ENCODE assay signal across 8 cellular contexts in genomic region chr17:81735181-81736102, GRCh38. TPM values are rescaled to one million over a fixed set of nuclear protein-coding genes. Genes with fewer than 3 reads are reported as not detected.
DNase-seq lines count a peak whose midpoint lies in the region; ATAC-seq and TF ChIP-seq lines count a peak whose summit lies in the region.

No MANE protein-coding gene starts in this region.

- H3K4me1 ChIP-seq in left ventricle myocardium inferior = peaks cover 23% of the 10 kb centered on the region

- intact Hi-C loops in left ventricle myocardium inferior (cut with micrococcal nuclease) = no loop called here

- ATAC-seq in HG03135 (IDR thresholded peaks at IDR 0.05; ENCODE audit: unreplicated experiment) (no peak), HG02763 (IDR thresholded peaks at IDR 0.05; ENCODE audit: unreplicated experiment) (no peak)

- peak overlapping the region; percentile 98 for H3K27ac ChIP-seq in HL-60 (replicated peaks)
- H3K27ac ChIP-seq in left ventricle myocardium inferior (replicated peaks) = no peak overlapping the region

- H3K27me3 ChIP-seq in HL-60 (ENCODE audit: insufficient read depth, poor library complexity, severe bottlenecking) (no peaks in the 10 kb centered on the region), left ventricle myocardium inferior (ENCODE audit: low read depth) (peaks cover 44% of the 10 kb centered on the region)

- H3K36me3 ChIP-seq in left ventricle myocardium inferior = no peaks in the 10 kb centered on the region

- no peaks in the 10 kb centered on the region for H3K9me3 ChIP-seq in left ventricle myocardium inferior (replicated peaks)

- H3K4me3 ChIP-seq in HL-60 (replicated peaks; ENCODE audit: insufficient read depth, low read length) (peak overlapping the region; percentile 32), left ventricle myocardium inferior (peak overlapping the region; percentile 31)

- TF ChIP-seq CTCF in HL-60 (IDR thresholded peaks at IDR 0.05; ENCODE audit: insufficient read depth, low read length) (no peak), left ventricle myocardium inferior (IDR thresholded peaks at IDR 0.05; ENCODE audit: borderline replicate concordance) (no peak)

- DNase-seq in DMS53 treated with DMSO at 0.1 percent for 48 hours (lab: John Stamatoyannopoulos, UW; ENCODE audit: unreplicated experiment) (peak; percentile 63), HL-60 (ENCODE audit: low read depth in 1 of 2, low spot score in 1 of 2) (peak; percentile 100), SW480 (ENCODE audit: low spot score) (peak; percentile 57), left ventricle myocardium inferior (no peak), ureter (ENCODE audit: low spot score) (peak; percentile 73), NCI-H2171 (lab: John Stamatoyannopoulos, UW) (no peak)

RNA-seq across cellular contexts. Expression of gene SLC25A10, which starts 23.4 kb away (rescaled TPM):
- 8.2 TPM for total RNA-seq in left ventricle myocardium inferior
- total RNA-seq in ureter = 33.1 TPM

RNA-seq across cellular contexts. Expression of gene MRPL12, which starts 32.3 kb away (rescaled TPM):
- 157 TPM for total RNA-seq in left ventricle myocardium inferior
- total RNA-seq in ureter = 59.8 TPM

RNA-seq across cellular contexts. Expression of gene HGS, which starts 51.6 kb away (rescaled TPM):
- total RNA-seq in left ventricle myocardium inferior (50.5 TPM), ureter (101 TPM)

RNA-seq across cellular contexts. Expression of gene ARL16, which starts 51.8 kb away (rescaled TPM):
- total RNA-seq in left ventricle myocardium inferior = 9.0 TPM
- total RNA-seq in ureter = 35.5 TPM

Comparison
In these comparisons a context has a peak if more than half of its experiments do, and no peak if none do; other contexts are left out.
1. DNase-seq: peak in DMS53 treated with DMSO at 0.1 percent for 48 hours (single experiment), HL-60 (2 of 2), SW480 (single experiment) and ureter (single experiment); none in left ventricle myocardium inferior (single experiment) and NCI-H2171 (single experiment).